11 cellular contexts compared by ENCODE assay signal in the genomic region with DNA sequence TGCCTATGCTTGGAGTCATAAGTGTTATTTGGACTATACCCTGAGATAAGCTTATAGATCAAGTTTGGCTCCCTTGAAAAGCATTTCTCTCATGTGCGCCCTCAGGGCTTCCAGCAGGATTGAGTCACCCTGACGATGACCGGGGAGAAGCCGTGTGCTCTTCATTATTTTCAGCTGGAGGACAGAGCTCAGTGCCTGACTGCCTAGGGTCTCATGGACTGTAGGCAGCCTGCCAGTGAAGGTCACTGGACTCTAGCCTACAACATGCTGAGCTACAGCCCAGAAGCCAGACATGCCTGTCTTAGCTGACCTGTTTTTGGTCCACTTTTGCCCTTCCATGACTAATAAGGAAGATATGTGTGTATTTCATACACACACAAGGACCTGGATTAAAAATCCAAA. TPM values are rescaled to one million over a fixed set of nuclear protein-coding genes. Genes with fewer than 3 reads are reported as not detected.
DNase-seq lines count a peak whose midpoint lies in the region; TF ChIP-seq lines count a peak whose summit lies in the region.
"Had no signal": no experiment of that assay in that cellular context is flagged by ENCODE, and none has a peak within 500 bp of the region (broad histone marks: within the 10 kb centered on the region; RNA-seq: fewer than 3 reads in every experiment).

No MANE protein-coding gene starts in this region.

- no peak for TF ChIP-seq POLR2A in breast epithelium (IDR thresholded peaks at IDR 0.05)

- H3K36me3 ChIP-seq in ACC112 (ENCODE audit: insufficient read depth, low read length): no peaks in the 10 kb centered on the region
- no peaks in the 10 kb centered on the region for H3K36me3 ChIP-seq in breast epithelium
- H3K36me3 ChIP-seq in right atrium auricular region: no peaks in the 10 kb centered on the region

- peak; percentile 65 for DNase-seq in HPDE6-E6E7 (ENCODE audit: extremely low spot score)
- DNase-seq in breast epithelium (ENCODE audit: low spot score in 2 of 2): no peak
- DNase-seq in right atrium auricular region (ENCODE audit: low spot score): no peak
- DNase-seq in DMS153 (lab: John Stamatoyannopoulos, UW): no peak
- DNase-seq in NCI-H2171 treated with DMSO at 0.1 percent for 48 hours (lab: John Stamatoyannopoulos, UW): no peak
- no peak for DNase-seq in T-helper 1 cell
- DNase-seq in NCI-H2081 (lab: John Stamatoyannopoulos, UW): no peak
- DNase-seq: aorta, NCI-H1694 treated with DMSO at 0.1 percent for 48 hours had no signal

- no peaks in the 10 kb centered on the region for H3K9me3 ChIP-seq in breast epithelium
- H3K9me3 ChIP-seq in right atrium auricular region: no peaks in the 10 kb centered on the region

- H3K4me1 ChIP-seq in ACC112 (ENCODE audit: control insufficient read depth, insufficient read depth, low read length, unreplicated experiment) (peaks cover 30% of the 10 kb centered on the region), breast epithelium (no peaks in the 10 kb centered on the region), right atrium auricular region (peaks cover 0 to 28% of the 10 kb centered on the region in 2 donors)

- no peaks in the 10 kb centered on the region for H3K79me2 ChIP-seq in ACC112 (ENCODE audit: control insufficient read depth, insufficient read depth, low read length, unreplicated experiment)

- H3K4me3 ChIP-seq in ACC112 (ENCODE audit: low read depth, low read length): peak overlapping the region; percentile 35
- H3K4me3 ChIP-seq in breast epithelium: no peak overlapping the region
- H3K4me3 ChIP-seq in right atrium auricular region: no peak overlapping the region
- H3K4me3 ChIP-seq: SK-N-MC had no signal

- intact Hi-C loops in breast epithelium (cut with DNase I; ENCODE audit: low total_unique reads): no loop called here

- peak overlapping the region; percentile 48 for H2AFZ ChIP-seq in ACC112 (ENCODE audit: low read length, unreplicated experiment)

- H3K27ac ChIP-seq in ACC112 (ENCODE audit: low read depth, low read length): peak overlapping the region; percentile 86
- peak overlapping the region; percentile 33 to 44 for H3K27ac ChIP-seq in breast epithelium
- H3K27ac ChIP-seq in right atrium auricular region: peak overlapping the region; percentile 29 to 75
- H3K27ac ChIP-seq: SK-N-MC had no signal

- H3K27me3 ChIP-seq in ACC112 (ENCODE audit: insufficient read depth, low read length) (no peaks in the 10 kb centered on the region), breast epithelium (no peaks in the 10 kb centered on the region), right atrium auricular region (no peaks in the 10 kb centered on the region)

- no peak for TF ChIP-seq CTCF in breast epithelium (IDR thresholded peaks at IDR 0.05)
- TF ChIP-seq CTCF in right atrium auricular region (IDR thresholded peaks at IDR 0.05): no peak

RNA-seq across cellular contexts. Expression of a gene that starts 31.6 kb away (rescaled TPM):
- total RNA-seq in breast epithelium: 10 to 100 TPM; 20.3 to 86.7 (median 27.2) TPM
- total RNA-seq in right atrium auricular region: 10 to 100 TPM; 18.4 to 23.1 TPM
